8 cellular contexts compared by ENCODE assay signal in genomic region chr19:52398091-52398461, GRCh38. TPM values are rescaled to one million over a fixed set of nuclear protein-coding genes. Genes with fewer than 3 reads are reported as not detected.
DNase-seq lines count a peak whose midpoint lies in the region; ATAC-seq, FAIRE-seq and TF ChIP-seq lines count a peak whose summit lies in the region.

No MANE protein-coding gene starts in this region.

- H3K79me2 ChIP-seq in ACC112 (ENCODE audit: control insufficient read depth, insufficient read depth, low read length, unreplicated experiment) (peaks cover 15% of the 10 kb centered on the region), neural cell (replicated peaks; ENCODE audit: insufficient read depth, low read length) (no peaks in the 10 kb centered on the region)

- no peak overlapping the region for H3K4me2 ChIP-seq in neural cell (ENCODE audit: low read length)

- H3K27me3 ChIP-seq in ACC112 (ENCODE audit: insufficient read depth, low read length) (no peaks in the 10 kb centered on the region), neural cell (ENCODE audit: insufficient read depth, low read depth, low read length) (no peaks in the 10 kb centered on the region)

- H3K4me1 ChIP-seq in ACC112 (ENCODE audit: control insufficient read depth, insufficient read depth, low read length, unreplicated experiment) = no peaks in the 10 kb centered on the region

- no peak for FAIRE-seq in D721Med (lab: Jason Lieb, UNC)

- no peaks in the 10 kb centered on the region for H3F3A ChIP-seq in neural cell (ENCODE audit: insufficient read depth, low read length, poor library complexity, severe bottlenecking)

- no peaks in the 10 kb centered on the region for H3K9me3 ChIP-seq in neural cell (ENCODE audit: low read length)

- peak overlapping the region; percentile 81 for H3K27ac ChIP-seq in ACC112 (ENCODE audit: low read depth, low read length)
- H3K27ac ChIP-seq in epithelial cell of prostate = peak overlapping the region; percentile 77
- no peak overlapping the region for H3K27ac ChIP-seq in neural cell (ENCODE audit: low read length)

- no peaks in the 10 kb centered on the region for H4K20me1 ChIP-seq in neural cell (ENCODE audit: insufficient read depth)

- DNase-seq in GM12865 (ENCODE audit: low read depth) (no peak), epithelial cell of prostate (ENCODE audit: low read depth, low spot score) (no peak), GOT3 (lab: John Stamatoyannopoulos, UW) (no peak), D721Med (ENCODE audit: insufficient read length, low spot score) (no peak), A172 (ENCODE audit: low spot score) (no peak)

- H2AFZ ChIP-seq in ACC112 (ENCODE audit: low read length, unreplicated experiment) (peak overlapping the region; percentile 93), neural cell (ENCODE audit: low read depth, low read length) (no peak overlapping the region)

- TF ChIP-seq EP300 in neural cell (conservative IDR thresholded peaks at IDR 0.05; ENCODE audit: poor library complexity, severe bottlenecking) = no peak

- no peak for TF ChIP-seq RAD21 in neural cell (conservative IDR thresholded peaks at IDR 0.05)

- peak; percentile 74 for ATAC-seq in SK-N-SH treated with all-trans-retinoic acid at 6 μM for 48 hours

- TF ChIP-seq CTCF in GM12865 (IDR thresholded peaks at IDR 0.05; ENCODE audit: insufficient read depth, low read depth, low read length, missing control alignments) = no peak
- TF ChIP-seq CTCF in neural cell (IDR thresholded peaks at IDR 0.05; ENCODE audit: poor library complexity, severe bottlenecking) = no peak
- no peak for TF ChIP-seq CTCF in D721Med (IDR thresholded peaks at IDR 0.05; ENCODE audit: insufficient read depth, missing control alignments)

- H3K36me3 ChIP-seq in ACC112 (ENCODE audit: insufficient read depth, low read length) (peaks cover 31% of the 10 kb centered on the region), neural cell (ENCODE audit: insufficient read depth, low read length) (peaks cover 6% of the 10 kb centered on the region)

- no peaks in the 10 kb centered on the region for H3K9me2 ChIP-seq in neural cell (ENCODE audit: insufficient read depth, low read length)

- H3K4me3 ChIP-seq in ACC112 (ENCODE audit: low read depth, low read length) = peak overlapping the region; percentile 95
- H3K4me3 ChIP-seq in GM12865 (ENCODE audit: low read depth, low read length) = peak overlapping the region; percentile 62
- H3K4me3 ChIP-seq in neural cell (ENCODE audit: low read length) = peak overlapping the region; percentile 46

- H3K9ac ChIP-seq in neural cell (ENCODE audit: low read length) = no peak overlapping the region

TF ChIP-seq in SK-N-SH treated with all-trans-retinoic acid at 6 μM for 48 hours, 23 proteins besides CTCF, POLR2A, EP300 and RAD21 (continues in another document):
- TF ChIP-seq ZFP30 (CRISPR knock-in tag; IDR thresholded peaks at IDR 0.05) (no peak), RARB (CRISPR knock-in tag; IDR thresholded peaks at IDR 0.05) (no peak), ISL1 (CRISPR knock-in tag; IDR thresholded peaks at IDR 0.05) (no peak), TCF4 (CRISPR knock-in tag; IDR thresholded peaks at IDR 0.05; ENCODE audit: borderline replicate concordance) (no peak), PATZ1 (CRISPR knock-in tag; IDR thresholded peaks at IDR 0.05; ENCODE audit: borderline replicate concordance) (no peak)
- TF ChIP-seq, protein P1, sequence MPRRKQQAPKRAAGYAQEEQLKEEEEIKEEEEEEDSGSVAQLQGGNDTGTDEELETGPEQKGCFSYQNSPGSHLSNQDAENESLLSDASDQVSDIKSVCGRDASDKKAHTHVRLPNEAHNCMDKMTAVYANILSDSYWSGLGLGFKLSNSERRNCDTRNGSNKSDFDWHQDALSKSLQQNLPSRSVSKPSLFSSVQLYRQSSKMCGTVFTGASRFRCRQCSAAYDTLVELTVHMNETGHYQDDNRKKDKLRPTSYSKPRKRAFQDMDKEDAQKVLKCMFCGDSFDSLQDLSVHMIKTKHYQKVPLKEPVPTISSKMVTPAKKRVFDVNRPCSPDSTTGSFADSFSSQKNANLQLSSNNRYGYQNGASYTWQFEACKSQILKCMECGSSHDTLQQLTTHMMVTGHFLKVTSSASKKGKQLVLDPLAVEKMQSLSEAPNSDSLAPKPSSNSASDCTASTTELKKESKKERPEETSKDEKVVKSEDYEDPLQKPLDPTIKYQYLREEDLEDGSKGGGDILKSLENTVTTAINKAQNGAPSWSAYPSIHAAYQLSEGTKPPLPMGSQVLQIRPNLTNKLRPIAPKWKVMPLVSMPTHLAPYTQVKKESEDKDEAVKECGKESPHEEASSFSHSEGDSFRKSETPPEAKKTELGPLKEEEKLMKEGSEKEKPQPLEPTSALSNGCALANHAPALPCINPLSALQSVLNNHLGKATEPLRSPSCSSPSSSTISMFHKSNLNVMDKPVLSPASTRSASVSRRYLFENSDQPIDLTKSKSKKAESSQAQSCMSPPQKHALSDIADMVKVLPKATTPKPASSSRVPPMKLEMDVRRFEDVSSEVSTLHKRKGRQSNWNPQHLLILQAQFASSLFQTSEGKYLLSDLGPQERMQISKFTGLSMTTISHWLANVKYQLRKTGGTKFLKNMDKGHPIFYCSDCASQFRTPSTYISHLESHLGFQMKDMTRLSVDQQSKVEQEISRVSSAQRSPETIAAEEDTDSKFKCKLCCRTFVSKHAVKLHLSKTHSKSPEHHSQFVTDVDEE (CRISPR knock-in tag; IDR thresholded peaks at IDR 0.05) = no peak

TF ChIP-seq in neural cell, 6 proteins besides CTCF, POLR2A, EP300 and RAD21:
- TF ChIP-seq EZH2 (IDR thresholded peaks at IDR 0.05; ENCODE audit: borderline replicate concordance, insufficient read depth, low read length, poor library complexity, severe bottlenecking) (no peak), POLR2AphosphoS5 (IDR thresholded peaks at IDR 0.05) (no peak), SMC3 (conservative IDR thresholded peaks at IDR 0.05; ENCODE audit: poor library complexity) (no peak), MXI1 (conservative IDR thresholded peaks at IDR 0.05; ENCODE audit: poor library complexity, severe bottlenecking) (no peak), TAF1 (IDR thresholded peaks at IDR 0.05; ENCODE audit: low read depth) (no peak), REST (IDR thresholded peaks at IDR 0.05; ENCODE audit: borderline replicate concordance) (no peak)
TF ChIP-seq in neural cell: peak in this region for 0.

RNA-seq across cellular contexts. Expression of gene ZNF528, which starts 0.4 kb away (rescaled TPM):
- 44.3 and 51.7 TPM in 2 replicates for polyA plus RNA-seq in neural cell
- 140 and 193 TPM in 2 replicates for polyA minus RNA-seq in neural cell
- total RNA-seq in A172 (2014; rRNA removed; shearing (Covaris generic)) = 0.43 and 8.6 TPM in 2 replicates

RNA-seq across cellular contexts. Expression of gene ZNF880, which starts 28.4 kb away (rescaled TPM):
- 37.8 and 41.8 TPM in 2 replicates for polyA plus RNA-seq in neural cell
- 196 and 218 TPM in 2 replicates for polyA minus RNA-seq in neural cell
- total RNA-seq in A172 (2014; rRNA removed; shearing (Covaris generic)) = 0.12 and 0.22 TPM in 2 replicates

RNA-seq across cellular contexts. Expression of gene ZNF534, which starts 30.9 kb away (rescaled TPM):
- 1.1 and 2.9 TPM in 2 replicates for polyA plus RNA-seq in neural cell
- polyA minus RNA-seq in neural cell = 2.1 and 3.9 TPM in 2 replicates
- not detected in 2 replicates for total RNA-seq in A172 (2014; rRNA removed; shearing (Covaris generic))

RNA-seq across cellular contexts. Expression of gene ZNF578, which starts 55.3 kb away (rescaled TPM):
- 0.47 and 1.1 TPM in 2 replicates for polyA plus RNA-seq in neural cell
- polyA minus RNA-seq in neural cell = 3.2 and 3.8 TPM in 2 replicates
- total RNA-seq in A172 (2014; rRNA removed; shearing (Covaris generic)) = not detected in 2 replicates
